30 cellular contexts compared by ENCODE assay signal in the genomic region with DNA sequence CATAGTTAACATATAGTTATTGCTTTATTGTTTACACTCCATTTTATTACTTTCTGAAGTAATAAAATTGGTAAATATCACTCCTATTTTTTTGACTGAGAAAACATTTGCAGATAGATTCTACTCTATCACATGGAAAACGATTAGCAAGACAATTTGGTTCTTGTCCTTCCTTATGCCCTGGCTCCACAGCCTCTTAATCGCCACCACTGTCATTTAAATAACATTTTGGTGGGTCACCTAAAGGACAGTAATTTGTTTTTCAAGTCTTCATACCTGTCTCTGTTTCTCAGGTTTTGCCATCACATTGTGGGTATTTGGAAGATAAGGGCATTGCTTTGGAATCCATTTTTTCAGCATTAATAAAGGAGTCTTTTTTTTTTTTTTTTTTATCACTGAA.
"Had no signal": no experiment of that assay in that cellular context is flagged by ENCODE, and none has a peak within 500 bp of the region (broad histone marks: within the 10 kb centered on the region; RNA-seq: fewer than 3 reads in every experiment).

No MANE protein-coding gene starts in this region.

- H3K27me3 Mint-ChIP-seq: naive thymus-derived CD8-positive, alpha-beta T cell; stimulated activated naive CD8-positive, alpha-beta T cell treated with anti-CD3 and anti-CD28 coated beads, Interleukin-15, amount 100 ng/mL, for 72 hours; type B pancreatic cell had no signal

- H3K36me3 Mint-ChIP-seq: immature natural killer cell; naive thymus-derived CD8-positive, alpha-beta T cell; stimulated activated effector memory CD8-positive, alpha-beta T cell treated with anti-CD3 and anti-CD28 coated beads, Interleukin-12 subunit alpha, Interleukin-12 subunit beta, amount 100 ng/mL, for 72 hours; type B pancreatic cell had no signal

- H3K4me1 ChIP-seq: left lung, lower lobe of right lung, prostate gland, tibial nerve, uterus had no signal

- H3K9me3 Mint-ChIP-seq: nephron, neural crest cell, type B pancreatic cell had no signal

- H3K4me3 ChIP-seq: hepatocyte, left lung, lower lobe of right lung, pancreas, prostate gland, skin epidermis, tibial nerve, uterus had no signal

- H3K36me3 ChIP-seq: left lung, lower lobe of right lung, pancreas, prostate gland, tibial nerve, uterus had no signal

- ATAC-seq: left colon; left lung; lower lobe of right lung; naive thymus-derived CD8-positive, alpha-beta T cell; pancreas; right cardiac atrium; sciatic nerve; stimulated activated effector memory CD8-positive, alpha-beta T cell treated with anti-CD3 and anti-CD28 coated beads, Interleukin-12 subunit alpha, Interleukin-12 subunit beta, amount 100 ng/mL, for 72 hours; stimulated activated naive CD8-positive, alpha-beta T cell treated with anti-CD3 and anti-CD28 coated beads, Interleukin-15, amount 100 ng/mL, for 72 hours had no signal

- H3K27me3 ChIP-seq: hepatocyte, left lung, pancreas, tibial nerve, uterus had no signal

- H3K4me1 Mint-ChIP-seq: immature natural killer cell; naive thymus-derived CD8-positive, alpha-beta T cell; nephron; neural crest cell; stimulated activated effector memory CD8-positive, alpha-beta T cell treated with anti-CD3 and anti-CD28 coated beads, Interleukin-12 subunit alpha, Interleukin-12 subunit beta, amount 100 ng/mL, for 72 hours; stimulated activated naive CD8-positive, alpha-beta T cell treated with anti-CD3 and anti-CD28 coated beads, Interleukin-15, amount 100 ng/mL, for 72 hours had no signal

- H3K4me2 ChIP-seq: hepatocyte had no signal

- H3K4me3 Mint-ChIP-seq: immature natural killer cell; naive thymus-derived CD8-positive, alpha-beta T cell; nephron; neural crest cell; stimulated activated effector memory CD8-positive, alpha-beta T cell treated with anti-CD3 and anti-CD28 coated beads, Interleukin-12 subunit alpha, Interleukin-12 subunit beta, amount 100 ng/mL, for 72 hours; stimulated activated naive CD8-positive, alpha-beta T cell treated with anti-CD3 and anti-CD28 coated beads, Interleukin-15, amount 100 ng/mL, for 72 hours; type B pancreatic cell had no signal

- H3K27ac ChIP-seq: hepatocyte, left lung, lower lobe of right lung, pancreas, prostate gland, skin epidermis, tibial nerve, uterus had no signal

- H2AFZ ChIP-seq: hepatocyte had no signal

- H3K27ac Mint-ChIP-seq: immature natural killer cell; naive thymus-derived CD8-positive, alpha-beta T cell; nephron; stimulated activated effector memory CD8-positive, alpha-beta T cell treated with anti-CD3 and anti-CD28 coated beads, Interleukin-12 subunit alpha, Interleukin-12 subunit beta, amount 100 ng/mL, for 72 hours; stimulated activated naive CD8-positive, alpha-beta T cell treated with anti-CD3 and anti-CD28 coated beads, Interleukin-15, amount 100 ng/mL, for 72 hours; type B pancreatic cell had no signal

- H3K79me2 ChIP-seq: hepatocyte had no signal

- H3K9me3 ChIP-seq: left lung, lower lobe of right lung, prostate gland, tibial nerve, uterus had no signal

- DNase-seq: immature natural killer cell; kidney; left colon; left lung; lower lobe of right lung; mammary epithelial cell; mesenchymal stem cell; naive thymus-derived CD8-positive, alpha-beta T cell; nucleus accumbens; pancreas; posterior cingulate gyrus; retina; right cardiac atrium; stimulated activated CD4-positive, alpha-beta T cell treated with anti-CD3 and anti-CD28 coated beads, Interleukin-12 subunit alpha, Interleukin-12 subunit beta, amount 100 ng/mL, for 4 hours; stimulated activated CD4-positive, alpha-beta T cell treated with anti-CD3 and anti-CD28 coated beads, Interleukin-15, amount 100 ng/mL, for 24 hours; stimulated activated CD4-positive, alpha-beta T cell treated with anti-CD3 and anti-CD28 coated beads, Interleukin-2, amount 100 ng/mL, for 24 hours; stimulated activated CD4-positive, alpha-beta T cell treated with anti-CD3 and anti-CD28 coated beads, Interleukin-4, amount 100 ng/mL, for 1 hour; stimulated activated naive CD4-positive, alpha-beta T cell; stimulated activated naive CD8-positive, alpha-beta T cell treated with anti-CD3 and anti-CD28 coated beads, Interleukin-15, amount 100 ng/mL, for 72 hours; substantia nigra; uterus had no signal
